18 cellular contexts compared by ENCODE assay signal in the genomic region with DNA sequence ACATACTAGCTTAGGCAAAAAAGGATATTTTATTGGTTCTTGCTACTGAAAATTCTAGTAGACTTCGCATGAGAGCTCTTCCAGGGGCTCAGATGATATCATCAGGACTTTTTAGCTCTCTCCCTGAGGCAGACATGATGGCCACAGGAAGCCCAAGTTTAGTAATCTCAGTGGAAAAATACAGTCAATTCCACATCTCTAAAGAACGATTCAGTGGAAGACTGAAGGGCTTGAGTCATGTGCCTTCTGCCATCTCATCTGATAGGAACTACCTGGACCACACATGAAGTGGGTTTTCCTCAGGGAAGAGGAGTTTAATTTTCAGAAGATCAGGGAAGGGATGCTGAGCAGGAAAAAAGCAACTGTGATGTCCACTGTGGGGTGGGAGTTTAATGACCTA.
DNase-seq lines count a peak whose midpoint lies in the region; ATAC-seq and TF ChIP-seq lines count a peak whose summit lies in the region.
"Had no signal": no experiment of that assay in that cellular context is flagged by ENCODE, and none has a peak within 500 bp of the region (broad histone marks: within the 10 kb centered on the region; RNA-seq: fewer than 3 reads in every experiment).

No MANE protein-coding gene starts in this region.

- in situ Hi-C loops in GM23248 (cut with MboI) = no loop called here

- WGBS in GM23248 (ENCODE audit: low coverage in 1 of 2, low lambda C conversion rate in 2 of 2, missing lambda C conversion rate in 2 of 2), 2 experiments = 14 to 21% methylated on average over 2 of the region's 2 CpGs

- peaks cover 9% of the 10 kb centered on the region for H3F3A ChIP-seq in GM23248 (ENCODE audit: insufficient read depth)

- H3K9me2 ChIP-seq in GM23248 (ENCODE audit: insufficient read depth) = peaks cover 3% of the 10 kb centered on the region; the same call in 1 of the 2 replicates

- H3K4me1 ChIP-seq in GM23248 (ENCODE audit: insufficient read depth) (peaks cover 11% of the 10 kb centered on the region), foreskin keratinocyte (peaks cover 9% of the 10 kb centered on the region)
- H3K4me1 ChIP-seq: pancreas, testis had no signal

- peaks cover 6% of the 10 kb centered on the region for H3K4me1 Mint-ChIP-seq in activated T-helper 1 cell treated with anti-CD3 and anti-CD28 coated beads, Interleukin-12 subunit alpha, Interleukin-12 subunit beta, Interleukin-2, Interleukin-4 antibody, amounts not matched to agents 30 ng/mL and 10 ng/mL and 1 ng/mL, durations not matched to agents 14 hours and 24 hours and 36 hours (ENCODE audit: low read depth)
- H3K4me1 Mint-ChIP-seq in glutamatergic neuron (ENCODE audit: low read depth, unreplicated experiment) = no peaks in the 10 kb centered on the region

- H3K9me3 Mint-ChIP-seq in activated T-helper 1 cell treated with anti-CD3 and anti-CD28 coated beads, Interleukin-12 subunit alpha, Interleukin-12 subunit beta, Interleukin-2, Interleukin-4 antibody, amounts not matched to agents 30 ng/mL and 10 ng/mL and 1 ng/mL, durations not matched to agents 14 hours and 24 hours and 36 hours = no peaks in the 10 kb centered on the region
- H3K9me3 Mint-ChIP-seq in glutamatergic neuron (ENCODE audit: unreplicated experiment) = no peaks in the 10 kb centered on the region

- H3K79me2 ChIP-seq in GM23248 (ENCODE audit: insufficient read depth) = no peaks in the 10 kb centered on the region

- no peak for TF ChIP-seq CTCF in foreskin keratinocyte (conservative IDR thresholded peaks at IDR 0.05)
- TF ChIP-seq CTCF in glutamatergic neuron (IDR thresholded peaks at IDR 0.05; ENCODE audit: partially characterized antibody, unreplicated experiment) = no peak

- no peak overlapping the region for H3K4me2 ChIP-seq in GM23248 (ENCODE audit: unreplicated experiment)

- H2AFZ ChIP-seq in GM23248 = no peak overlapping the region

- H3K27me3 ChIP-seq in GM23248 (replicated peaks; ENCODE audit: insufficient read depth) = no peaks in the 10 kb centered on the region
- no peaks in the 10 kb centered on the region for H3K27me3 ChIP-seq in foreskin keratinocyte
- H3K27me3 ChIP-seq: pancreas, testis had no signal

- peaks cover 29% of the 10 kb centered on the region for H3K36me3 Mint-ChIP-seq in activated T-helper 1 cell treated with anti-CD3 and anti-CD28 coated beads, Interleukin-12 subunit alpha, Interleukin-12 subunit beta, Interleukin-2, Interleukin-4 antibody, amounts not matched to agents 30 ng/mL and 10 ng/mL and 1 ng/mL, durations not matched to agents 14 hours and 24 hours and 36 hours (ENCODE audit: low read depth)
- no peaks in the 10 kb centered on the region for H3K36me3 Mint-ChIP-seq in glutamatergic neuron (ENCODE audit: unreplicated experiment)

- no peak overlapping the region for H3K4me3 Mint-ChIP-seq in activated T-helper 1 cell treated with anti-CD3 and anti-CD28 coated beads, Interleukin-12 subunit alpha, Interleukin-12 subunit beta, Interleukin-2, Interleukin-4 antibody, amounts not matched to agents 30 ng/mL and 10 ng/mL and 1 ng/mL, durations not matched to agents 14 hours and 24 hours and 36 hours
- no peak overlapping the region for H3K4me3 Mint-ChIP-seq in glutamatergic neuron (ENCODE audit: unreplicated experiment)

- peak overlapping the region; percentile 20 for H3K27ac ChIP-seq in GM23248
- H3K27ac ChIP-seq in foreskin keratinocyte = no peak overlapping the region
- H3K27ac ChIP-seq: pancreas, testis had no signal

- H3K9ac ChIP-seq in GM23248 = no peak overlapping the region

- DNase-seq in AG08396 (ENCODE audit: low spot score) (peak; percentile 37), GM23248 (peak; percentile 81), foreskin keratinocyte (peak; percentile 25 to 76), SKM-1 treated with dmso at 0.1 percent for 144 hours (lab: John Stamatoyannopoulos, UW; ENCODE audit: unreplicated experiment) (no peak), glutamatergic neuron (no peak), DMS79 treated with DMSO at 0.1 percent for 48 hours (lab: John Stamatoyannopoulos, UW) (no peak)
- no peak for DNase-seq in activated T-helper 1 cell treated with anti-CD3 and anti-CD28 coated beads, Interleukin-12 subunit alpha, Interleukin-12 subunit beta, Interleukin-2, Interleukin-4 antibody, amounts not matched to agents 30 ng/mL and 10 ng/mL and 1 ng/mL, durations not matched to agents 14 hours and 24 hours and 36 hours (ENCODE audit: low spot score)
- DNase-seq: activated CD4-positive, alpha-beta T cell treated with anti-CD3 and anti-CD28 coated beads, Interleukin-2, amount 50 U/mL, for 48 hours; anterior cingulate cortex; Calu3; H7; NCI-H1417 treated with DMSO at 0.1 percent for 48 hours; NCI-H345; NK-92 treated with Interleukin-12 subunit alpha and Interleukin-12 subunit beta, amount 100 ng/mL, for 24 hours; pancreas; stimulated activated CD4-positive, alpha-beta T cell treated with anti-CD3 and anti-CD28 coated beads, Interleukin-2, amount 100 ng/mL, for 48 hours; testis had no signal

- no peaks in the 10 kb centered on the region for H3K9me3 ChIP-seq in GM23248 (ENCODE audit: low read depth)
- H3K9me3 ChIP-seq: pancreas, testis had no signal

- H3K4me3 ChIP-seq in GM23248 = no peak overlapping the region
- H3K4me3 ChIP-seq: pancreas, testis had no signal

- H3K27me3 Mint-ChIP-seq in activated T-helper 1 cell treated with anti-CD3 and anti-CD28 coated beads, Interleukin-12 subunit alpha, Interleukin-12 subunit beta, Interleukin-2, Interleukin-4 antibody, amounts not matched to agents 30 ng/mL and 10 ng/mL and 1 ng/mL, durations not matched to agents 14 hours and 24 hours and 36 hours (ENCODE audit: insufficient read depth) = no peaks in the 10 kb centered on the region
- no peaks in the 10 kb centered on the region for H3K27me3 Mint-ChIP-seq in glutamatergic neuron (ENCODE audit: unreplicated experiment)

- intact Hi-C loops in activated T-helper 1 cell treated with anti-CD3 and anti-CD28 coated beads, Interleukin-12 subunit alpha, Interleukin-12 subunit beta, Interleukin-2, Interleukin-4 antibody, amounts not matched to agents 30 ng/mL and 10 ng/mL and 1 ng/mL, durations not matched to agents 14 hours and 24 hours and 36 hours (cut with micrococcal nuclease) = loop anchor here (1.0 kb wide), 1 partner anchor 576 kb away; no protein-coding TSS in a partner anchor

- H4K20me1 ChIP-seq in GM23248 (ENCODE audit: insufficient read depth) = no peaks in the 10 kb centered on the region

- H3K36me3 ChIP-seq in GM23248 (ENCODE audit: low read depth) = peaks cover 6% of the 10 kb centered on the region; the same call in 1 of the 2 replicates
- H3K36me3 ChIP-seq: pancreas had no signal

- peak overlapping the region; percentile 37 for H3K27ac Mint-ChIP-seq in activated T-helper 1 cell treated with anti-CD3 and anti-CD28 coated beads, Interleukin-12 subunit alpha, Interleukin-12 subunit beta, Interleukin-2, Interleukin-4 antibody, amounts not matched to agents 30 ng/mL and 10 ng/mL and 1 ng/mL, durations not matched to agents 14 hours and 24 hours and 36 hours
- H3K27ac Mint-ChIP-seq in glutamatergic neuron (ENCODE audit: unreplicated experiment) = no peak overlapping the region

- ATAC-seq in foreskin keratinocyte (peak; percentile 81), HG03565 (IDR thresholded peaks at IDR 0.05; ENCODE audit: unreplicated experiment) (no peak)
- ATAC-seq: pancreas had no signal

Comparison
In these comparisons a context has a peak if more than half of its experiments do, and no peak if none do; other contexts are left out.
1. DNase-seq: peak in AG08396 (single experiment), GM23248 (single experiment) and foreskin keratinocyte (2 of 2); none in activated T-helper 1 cell treated with anti-CD3 and anti-CD28 coated beads, Interleukin-12 subunit alpha, Interleukin-12 subunit beta, Interleukin-2, Interleukin-4 antibody, amounts not matched to agents 30 ng/mL and 10 ng/mL and 1 ng/mL, durations not matched to agents 14 hours and 24 hours and 36 hours (single experiment), SKM-1 treated with dmso at 0.1 percent for 144 hours (single experiment), glutamatergic neuron (single experiment) and DMS79 treated with DMSO at 0.1 percent for 48 hours (single experiment).